In the genomic region with DNA sequence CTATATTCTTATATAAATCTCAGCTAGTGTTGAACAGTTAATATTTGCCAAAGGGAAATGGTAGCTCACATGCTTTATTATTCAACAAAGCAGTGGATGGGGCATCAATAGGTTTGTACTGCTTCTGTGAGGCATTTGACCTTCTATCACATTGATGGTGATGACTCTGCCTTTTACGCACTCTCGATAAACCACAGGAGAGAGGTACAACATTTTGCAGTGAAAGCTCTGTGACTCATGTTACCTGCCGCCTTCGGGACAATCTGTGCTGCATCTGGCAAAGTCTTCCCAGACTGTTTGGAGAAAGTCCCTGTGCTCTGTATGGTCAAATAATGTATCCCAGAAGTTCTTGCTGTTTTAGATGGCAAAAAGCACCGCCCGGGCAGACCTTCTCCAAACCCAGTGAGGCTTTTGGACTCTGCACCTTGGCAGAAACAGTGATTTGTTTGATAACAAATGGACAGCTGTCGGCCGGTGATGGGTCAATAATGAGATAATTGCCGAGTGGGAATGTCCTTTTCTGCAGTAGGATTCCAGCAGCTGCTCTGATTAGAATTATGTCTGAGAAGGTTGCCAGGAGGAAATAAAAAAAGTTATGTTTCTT, we compare ENCODE assay signal across 28 cellular contexts.
A peak's percentile ranks its signal among the peaks of the same experiment; 100 is the strongest.
DNase-seq lines count a peak whose midpoint lies in the region; ATAC-seq and TF ChIP-seq lines count a peak whose summit lies in the region.
"Had no signal": no experiment of that assay in that cellular context is flagged by ENCODE, and none has a peak within 500 bp of the region (broad histone marks: within the 10 kb centered on the region; RNA-seq: fewer than 3 reads in every experiment).

No MANE protein-coding gene starts in this region.

- H3K4me3 ChIP-seq in smooth muscle cell = no peak overlapping the region
- H3K4me3 ChIP-seq: BLaER1, GM12878 had no signal

- H3F3A ChIP-seq in smooth muscle cell (ENCODE audit: low read depth) = no peaks in the 10 kb centered on the region

- H3K9ac ChIP-seq in smooth muscle cell (ENCODE audit: low read depth) = no peak overlapping the region
- H3K9ac ChIP-seq: BLaER1 had no signal

- no peaks in the 10 kb centered on the region for H3K27me3 ChIP-seq in smooth muscle cell (ENCODE audit: low read depth)
- H3K27me3 ChIP-seq: BLaER1 had no signal

- H3K79me2 ChIP-seq in smooth muscle cell (ENCODE audit: low read depth) = no peaks in the 10 kb centered on the region

- H3K4me1 ChIP-seq in smooth muscle cell (ENCODE audit: low read depth) = no peaks in the 10 kb centered on the region
- H3K4me1 ChIP-seq: BLaER1 had no signal

- H2AFZ ChIP-seq in smooth muscle cell (ENCODE audit: low read depth) = no peak overlapping the region

- DNase-seq in NCI-H748 (lab: John Stamatoyannopoulos, UW; ENCODE audit: unreplicated experiment) (peak; percentile 46), NCI-H748 treated with DMSO at 0.1 percent for 48 hours (lab: John Stamatoyannopoulos, UW) (no peak), NCI-H2171 (lab: John Stamatoyannopoulos, UW) (peak; percentile 12), amniotic epithelial cell (ENCODE audit: low read depth) (peak; percentile 27), left lobe of liver (ENCODE audit: low spot score) (no peak), NCI-H2196 treated with DMSO at 0.1 percent for 48 hours (lab: John Stamatoyannopoulos, UW; ENCODE audit: unreplicated experiment) (no peak), smooth muscle cell (lab: John Stamatoyannopoulos, UW; ENCODE audit: unreplicated experiment) (no peak)
- DNase-seq: CD4-positive, CD25-positive, alpha-beta regulatory T cell; DMS79; EL; GDM1; HCEC 1CT; Karpas-422; MV-4-11; NCI-H1105; NCI-H1436 treated with DMSO at 0.1 percent for 48 hours; NCI-H187 treated with DMSO at 0.1 percent for 48 hours; NCI-H2227 treated with DMSO at 0.1 percent for 48 hours; NCI-H510A treated with DMSO at 0.1 percent for 48 hours; SHP77 treated with DMSO at 0.1 percent for 48 hours; SW 1271; T-helper 17 cell had no signal

- H4K20me1 ChIP-seq in smooth muscle cell (ENCODE audit: low read depth) = peaks cover 12% of the 10 kb centered on the region
- H4K20me1 ChIP-seq: BLaER1 had no signal

- peak; percentile 63 for ATAC-seq in left lobe of liver
- no peak for ATAC-seq in GM21360 (IDR thresholded peaks at IDR 0.05; ENCODE audit: unreplicated experiment)
- ATAC-seq: GM12878, Panc1, T-helper 17 cell had no signal

- no peaks in the 10 kb centered on the region for H3K9me3 ChIP-seq in smooth muscle cell (replicated peaks; ENCODE audit: low read depth)
- H3K9me3 ChIP-seq: BLaER1 had no signal

- no peaks in the 10 kb centered on the region for H3K36me3 ChIP-seq in smooth muscle cell (ENCODE audit: low read depth)
- H3K36me3 ChIP-seq: BLaER1 had no signal

- no peak overlapping the region for H3K27ac ChIP-seq in smooth muscle cell (ENCODE audit: low read depth)
- H3K27ac ChIP-seq: BLaER1, HL-60, RWPE1 had no signal

- WGBS in smooth muscle cell (ENCODE audit: low lambda C conversion rate) = 90% methylated on average over 9 of the region's 9 CpGs

- H3K4me2 ChIP-seq in smooth muscle cell = no peak overlapping the region
- H3K4me2 ChIP-seq: BLaER1 had no signal

- no peak for TF ChIP-seq CTCF in smooth muscle cell (IDR thresholded peaks at IDR 0.05; ENCODE audit: borderline replicate concordance, insufficient read depth, poor library complexity, severe bottlenecking)

Comparison
In these comparisons a context has a peak if more than half of its experiments do, and no peak if none do; other contexts are left out.
1. DNase-seq: peak in NCI-H748 (single experiment), NCI-H2171 (single experiment) and amniotic epithelial cell (single experiment); none in NCI-H748 treated with DMSO at 0.1 percent for 48 hours (single experiment), left lobe of liver (single experiment), NCI-H2196 treated with DMSO at 0.1 percent for 48 hours (single experiment) and smooth muscle cell (single experiment).